In genomic region chr15:31330111-31330785, GRCh38 we compare ENCODE assay signal across 10 cellular contexts. TPM values are rescaled to one million over a fixed set of nuclear protein-coding genes. Genes with fewer than 3 reads are reported as not detected.
DNase-seq lines count a peak whose midpoint lies in the region; ATAC-seq and TF ChIP-seq lines count a peak whose summit lies in the region.
"Had no signal": no experiment of that assay in that cellular context is flagged by ENCODE, and none has a peak within 500 bp of the region (broad histone marks: within the 10 kb centered on the region; RNA-seq: fewer than 3 reads in every experiment).

No MANE protein-coding gene starts in this region.

- H3K4me1 Mint-ChIP-seq in activated T-cell treated with anti-CD3 and anti-CD28 coated beads, Interleukin-2, amount 50 U/mL, for 24 hours (ENCODE audit: low read depth) = peaks cover 68% of the 10 kb centered on the region
- peaks cover 68% of the 10 kb centered on the region for H3K4me1 Mint-ChIP-seq in activated naive CD8-positive, alpha-beta T cell treated with anti-CD3 and anti-CD28 coated beads, Interleukin-2, amount 50 U/mL, for 24 hours

- TF ChIP-seq CTCF in thoracic aorta (IDR thresholded peaks at IDR 0.05) = no peak

- H3K9ac ChIP-seq in mucosa of rectum (ENCODE audit: low read depth in 1 of 2, low read length in 2 of 2) = peak overlapping the region; percentile 70 to 94

- H3K4me3 ChIP-seq in mucosa of rectum (ENCODE audit: low read length in 2 of 2) (peak overlapping the region; percentile 79 to 87), thoracic aorta (peak overlapping the region; percentile 76)
- H3K4me3 ChIP-seq: SJSA1 had no signal

- no peak for ATAC-seq in activated naive CD8-positive, alpha-beta T cell treated with anti-CD3 and anti-CD28 coated beads, Interleukin-2, amount 50 U/mL, for 24 hours
- ATAC-seq in thoracic aorta (ENCODE audit: insufficient number of reproducible peaks, low FRiP score, low read depth) (no peak), HG03432 (IDR thresholded peaks at IDR 0.05; ENCODE audit: unreplicated experiment) (no peak), HG02678 (IDR thresholded peaks at IDR 0.05; ENCODE audit: unreplicated experiment) (no peak)

- H3K36me3 ChIP-seq in mucosa of rectum (ENCODE audit: control insufficient read depth in 2 of 2, insufficient read depth in 2 of 2, low read length in 2 of 2) (peaks cover 0 to 4% of the 10 kb centered on the region in 2 donors), thoracic aorta (no peaks in the 10 kb centered on the region)

- H3K4me1 ChIP-seq in mucosa of rectum (ENCODE audit: control insufficient read depth in 2 of 2, insufficient read depth in 2 of 2, low read length in 2 of 2) (peaks cover 43 to 53% of the 10 kb centered on the region in 2 donors), thoracic aorta (ENCODE audit: control insufficient read depth in 1 of 2, low read depth in 2 of 2) (peaks cover 42 to 66% of the 10 kb centered on the region in 2 donors)

- H3K36me3 Mint-ChIP-seq in activated T-cell treated with anti-CD3 and anti-CD28 coated beads, Interleukin-2, amount 50 U/mL, for 24 hours (ENCODE audit: low read depth) = peaks cover 36% of the 10 kb centered on the region
- peaks cover 12% of the 10 kb centered on the region for H3K36me3 Mint-ChIP-seq in activated naive CD8-positive, alpha-beta T cell treated with anti-CD3 and anti-CD28 coated beads, Interleukin-2, amount 50 U/mL, for 24 hours (ENCODE audit: low read depth)

- H3K27ac ChIP-seq in mucosa of rectum (ENCODE audit: low read depth in 2 of 2, low read length in 2 of 2) (peak overlapping the region; percentile 100), thoracic aorta (peak overlapping the region in 1 of 2 donors; percentile 85)
- H3K27ac ChIP-seq: SJSA1 had no signal

- no peaks in the 10 kb centered on the region for H3K9me3 ChIP-seq in mucosa of rectum (ENCODE audit: control insufficient read depth in 2 of 2, low read length in 2 of 2)
- H3K9me3 ChIP-seq in thoracic aorta = no peaks in the 10 kb centered on the region
- H3K9me3 ChIP-seq: SJSA1 had no signal

- DNase-seq in activated T-cell treated with anti-CD3 and anti-CD28 coated beads, Interleukin-2, amount 50 U/mL, for 24 hours = no peak
- DNase-seq in activated T-cell treated with anti-CD3 and anti-CD28 coated beads, Interleukin-2, amount 50 U/mL, for 1 hour = no peak
- DNase-seq in activated naive CD8-positive, alpha-beta T cell treated with anti-CD3 and anti-CD28 coated beads, Interleukin-2, amount 50 U/mL, for 24 hours = no peak
- DNase-seq in thoracic aorta (ENCODE audit: low spot score) = no peak
- no peak for DNase-seq in foreskin melanocyte
- DNase-seq: NCI-H1092 treated with DMSO at 0.1 percent for 48 hours had no signal

- no peaks in the 10 kb centered on the region for H3K9me3 Mint-ChIP-seq in activated T-cell treated with anti-CD3 and anti-CD28 coated beads, Interleukin-2, amount 50 U/mL, for 24 hours
- H3K9me3 Mint-ChIP-seq in activated naive CD8-positive, alpha-beta T cell treated with anti-CD3 and anti-CD28 coated beads, Interleukin-2, amount 50 U/mL, for 24 hours = no peaks in the 10 kb centered on the region

- H3K4me3 Mint-ChIP-seq in activated T-cell treated with anti-CD3 and anti-CD28 coated beads, Interleukin-2, amount 50 U/mL, for 24 hours = peak overlapping the region; percentile 95
- H3K4me3 Mint-ChIP-seq in activated naive CD8-positive, alpha-beta T cell treated with anti-CD3 and anti-CD28 coated beads, Interleukin-2, amount 50 U/mL, for 24 hours = peak overlapping the region; percentile 96

- H3K27me3 Mint-ChIP-seq in activated T-cell treated with anti-CD3 and anti-CD28 coated beads, Interleukin-2, amount 50 U/mL, for 24 hours = no peaks in the 10 kb centered on the region
- no peaks in the 10 kb centered on the region for H3K27me3 Mint-ChIP-seq in activated naive CD8-positive, alpha-beta T cell treated with anti-CD3 and anti-CD28 coated beads, Interleukin-2, amount 50 U/mL, for 24 hours

- peak overlapping the region; percentile 96 for H3K27ac Mint-ChIP-seq in activated T-cell treated with anti-CD3 and anti-CD28 coated beads, Interleukin-2, amount 50 U/mL, for 24 hours
- peak overlapping the region; percentile 77 for H3K27ac Mint-ChIP-seq in activated naive CD8-positive, alpha-beta T cell treated with anti-CD3 and anti-CD28 coated beads, Interleukin-2, amount 50 U/mL, for 24 hours

- no peaks in the 10 kb centered on the region for H3K27me3 ChIP-seq in mucosa of rectum (ENCODE audit: control insufficient read depth in 2 of 2, insufficient read depth in 2 of 2, low read length in 2 of 2)
- H3K27me3 ChIP-seq in thoracic aorta (replicated peaks; ENCODE audit: insufficient read depth) = no peaks in the 10 kb centered on the region
- H3K27me3 ChIP-seq: SJSA1 had no signal

RNA-seq across cellular contexts. Expression of gene KLF13, which starts 3.6 kb away (rescaled TPM):
- 10 to 100 TPM; 59.5 to 76.5 TPM for total RNA-seq in thoracic aorta
